ENCODE assay signal across 21 cellular contexts in the genomic region with DNA sequence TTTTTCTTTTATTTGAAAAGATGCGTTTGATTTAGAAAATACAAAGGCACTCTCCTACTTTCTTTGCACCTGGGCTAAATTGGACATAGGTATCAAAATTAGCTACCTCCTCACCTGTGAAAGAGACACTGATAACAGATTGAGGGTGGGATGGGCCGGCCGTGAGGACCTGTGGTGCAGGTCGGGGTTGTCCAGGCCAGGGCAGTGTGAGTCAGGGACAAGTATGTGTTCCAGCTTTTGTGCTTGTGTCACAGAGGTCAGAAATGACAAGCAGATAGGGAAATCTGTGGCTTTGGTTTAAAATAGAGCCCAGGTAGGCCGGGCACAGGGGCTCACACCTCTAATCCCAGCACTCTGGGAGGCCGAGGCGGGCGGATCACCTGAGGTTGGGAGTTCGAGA. TPM values are rescaled to one million over a fixed set of nuclear protein-coding genes. Genes with fewer than 3 reads are reported as not detected.
DNase-seq lines count a peak whose midpoint lies in the region; ATAC-seq, FAIRE-seq and TF ChIP-seq lines count a peak whose summit lies in the region.
"Had no signal": no experiment of that assay in that cellular context is flagged by ENCODE, and none has a peak within 500 bp of the region (broad histone marks: within the 10 kb centered on the region; RNA-seq: fewer than 3 reads in every experiment).

No MANE protein-coding gene starts in this region.

- H3K36me3 ChIP-seq in GM23338 (ENCODE audit: insufficient read depth) (no peaks in the 10 kb centered on the region), Panc1 (ENCODE audit: control insufficient read depth, insufficient read depth, low read length) (no peaks in the 10 kb centered on the region), H1 (ENCODE audit: control insufficient read depth in 2 of 4, insufficient read depth in 4 of 4, low read length in 3 of 4) (no peaks in the 10 kb centered on the region), parathyroid adenoma (ENCODE audit: control insufficient read depth, insufficient read depth, low read length) (no peaks in the 10 kb centered on the region)

- H2BK120ac ChIP-seq in H1 (replicated peaks; ENCODE audit: low read depth, low read length): no peak overlapping the region

- in situ Hi-C loops in Panc1 (cut with HindIII; ENCODE audit: low pct_unique_long_range_greater_than_20kb, low sequenced_read_pairs): no loop called here

- H4K8ac ChIP-seq in H1 (ENCODE audit: extremely low read depth, insufficient read depth, low read length): no peak overlapping the region

- H4K5ac ChIP-seq in H1 (ENCODE audit: insufficient read length, low read depth, low read length): no peak overlapping the region

- H2BK5ac ChIP-seq in H1 (ENCODE audit: low read depth, low read length): 0 out of 2 replicates have a peak overlapping the region, but pooled peaks have one; percentile 54

- H3K27ac ChIP-seq in GM23338 (ENCODE audit: low read depth) (no peak overlapping the region), Panc1 (ENCODE audit: low read length) (peak overlapping the region; percentile 100), H1 (ENCODE audit: low read depth, low read length) (no peak overlapping the region), parathyroid adenoma (no peak overlapping the region)

- 0 out of 2 replicates have a peak, but pooled peaks cover 3% of the 10 kb centered on the region for H3F3A ChIP-seq in GM23338 (replicated peaks; ENCODE audit: low read depth)

- H3K79me2 ChIP-seq in GM23338 (replicated peaks; ENCODE audit: insufficient read depth) (no peaks in the 10 kb centered on the region), H1 (ENCODE audit: control insufficient read depth in 1 of 2, insufficient read depth in 2 of 2, low read length in 2 of 2) (no peaks in the 10 kb centered on the region), parathyroid adenoma (no peaks in the 10 kb centered on the region)

- no TSS peak for BruUV-seq in Panc1 (replicated peaks; lab: Mats Ljungman, UMichigan)

- TF ChIP-seq POLR2A in H1 (IDR thresholded peaks at IDR 0.05; ENCODE audit: control extremely low read depth in 1 of 2, low read depth in 2 of 2, low read length in 2 of 2) (no peak), GM18505 (IDR thresholded peaks at IDR 0.05; ENCODE audit: borderline replicate concordance, extremely low read depth, insufficient read depth, insufficient read length) (no peak)

- H3K4me2 ChIP-seq in GM23338: no peak overlapping the region
- H3K4me2 ChIP-seq in H1 (ENCODE audit: insufficient read depth in 1 of 2, low read depth in 2 of 2, low read length in 2 of 2): no peak overlapping the region
- no peak overlapping the region for H3K4me2 ChIP-seq in parathyroid adenoma (ENCODE audit: low read length)

- H3K23me2 ChIP-seq in H1 (ENCODE audit: low read depth, low read length): no peaks in the 10 kb centered on the region

- TF ChIP-seq EP300 in H1 (IDR thresholded peaks at IDR 0.05; ENCODE audit: borderline replicate concordance in 1 of 2, low read depth in 2 of 2, low read length in 2 of 2): no peak

- H3K9me2 ChIP-seq in GM23338 (ENCODE audit: insufficient read depth): no peaks in the 10 kb centered on the region

- H3K27ac Mint-ChIP-seq in GM23338: no peak overlapping the region
- H3K27ac Mint-ChIP-seq: CD4-positive, alpha-beta memory T cell had no signal

- no peak overlapping the region for H3K4me3 Mint-ChIP-seq in GM23338
- H3K4me3 Mint-ChIP-seq: CD4-positive, alpha-beta memory T cell had no signal

- H3K27me3 Mint-ChIP-seq in GM23338 (ENCODE audit: insufficient read depth, low read depth, poor library complexity): peaks cover 9% of the 10 kb centered on the region
- H3K27me3 Mint-ChIP-seq: CD4-positive, alpha-beta memory T cell had no signal

- WGBS in H1 (ENCODE audit: extremely low coverage in 1 of 2, insufficient coverage in 1 of 2, insufficient read length in 1 of 2, insufficient replicate concordance in 2 of 2, low coverage in 1 of 2, low lambda C conversion rate in 2 of 2, missing lambda C conversion rate in 1 of 2), 2 experiments: 90% methylated on average over 9 of the region's 9 CpGs; no CpG with 5 or more reads in 1 of the 2 experiments

- no peaks in the 10 kb centered on the region for H3K79me1 ChIP-seq in H1 (ENCODE audit: low read depth, low read length)

- no peak overlapping the region for H2AK5ac ChIP-seq in H1 (ENCODE audit: low read depth, low read length)

- CTCF ChIA-PET in Panc1 (lab: Charles Lee) (no interaction called here), H1 (lab: Charles Lee; ENCODE audit: partially characterized antibody) (interaction anchor here (0.5 to 3.5 kb wide), 10 partner anchors 11 to 710 kb away, joined by 3 to 31 read pairs (median 4); no protein-coding TSS in a partner anchor)

- peaks cover 13% of the 10 kb centered on the region for H3K4me1 Mint-ChIP-seq in GM23338

- intact Hi-C loops in Panc1 (cut with micrococcal nuclease; ENCODE audit: unreplicated experiment): loop anchor here (5.0 kb wide), 3 partner anchors 218 to 713 kb away; no protein-coding TSS in a partner anchor

- TF ChIP-seq CTCF in GM23338 (conservative IDR thresholded peaks at IDR 0.05; ENCODE audit: low read depth in 2 of 2) (no peak), Panc1 (IDR thresholded peaks at IDR 0.05) (no peak), H1 (IDR thresholded peaks at IDR 0.05; ENCODE audit: control extremely low read depth in 1 of 3, insufficient read depth in 1 of 3, low read depth in 1 of 3, low read length in 3 of 3) (no peak), parathyroid adenoma (IDR thresholded peaks at IDR 0.05) (no peak)

- H3K18ac ChIP-seq in H1 (ENCODE audit: extremely low read depth, low read length): no peak overlapping the region

- H4K20me1 ChIP-seq in GM23338 (replicated peaks; ENCODE audit: insufficient read depth) (no peaks in the 10 kb centered on the region), H1 (replicated peaks in 1 of 2; ENCODE audit: control insufficient read depth in 1 of 2, insufficient read depth in 2 of 2, low read length in 2 of 2) (no peaks in the 10 kb centered on the region)

- H3K4me3 ChIP-seq in GM23338 (no peak overlapping the region), Panc1 (ENCODE audit: low read depth in 2 of 2, low read length in 2 of 2) (peak overlapping the region; percentile 33 to 53), H1 (ENCODE audit: extremely low read depth in 1 of 4, insufficient read depth in 2 of 4, low read depth in 3 of 4, low read length in 4 of 4) (no peak overlapping the region), parathyroid adenoma (ENCODE audit: low read depth, low read length) (no peak overlapping the region)
- H3K4me3 ChIP-seq: SK-N-MC had no signal

- peaks cover 8% of the 10 kb centered on the region for H3K4me1 ChIP-seq in GM23338 (ENCODE audit: insufficient read depth)
- H3K4me1 ChIP-seq in Panc1 (ENCODE audit: control insufficient read depth, insufficient read depth, low read length): peaks cover 49% of the 10 kb centered on the region
- peaks cover 0 to 2% (median under 1%) of the 10 kb centered on the region in 4 experiments; a peak in 3 of 7 replicates for H3K4me1 ChIP-seq in H1 (replicated peaks in 1 of 4; ENCODE audit: control insufficient read depth in 3 of 4, insufficient read depth in 4 of 4, low read length in 3 of 4)
- H3K4me1 ChIP-seq in parathyroid adenoma: peaks cover 9% of the 10 kb centered on the region
- H3K4me1 ChIP-seq: Caco-2 had no signal

- no peak overlapping the region for H2BK15ac ChIP-seq in H1 (ENCODE audit: low read length)

- H3K9me3 ChIP-seq in Panc1 (ENCODE audit: control insufficient read depth, insufficient read depth, low read depth, low read length): no peaks in the 10 kb centered on the region; the same call in 1 of the 2 replicates
- 0 out of 4 replicates have a peak, but pooled peaks cover 2 to 3% of the 10 kb centered on the region in 2 experiments for H3K9me3 ChIP-seq in H1 (ENCODE audit: insufficient read depth in 2 of 2, low read depth in 1 of 2, low read length in 1 of 2)
- no peaks in the 10 kb centered on the region for H3K9me3 ChIP-seq in parathyroid adenoma (ENCODE audit: control insufficient read depth, low read length)
- H3K9me3 ChIP-seq: Caco-2 had no signal

- no peak for ATAC-seq in GM23338
- ATAC-seq in Panc1: no peak
- no peak for ATAC-seq in GM18505 (IDR thresholded peaks at IDR 0.05; ENCODE audit: unreplicated experiment)

- no peak overlapping the region for H3K56ac ChIP-seq in H1 (replicated peaks; ENCODE audit: insufficient read length, low read depth, low read length)

- DNase-seq in GM23338 (ENCODE audit: low spot score): no peak
- DNase-seq in Panc1 (ENCODE audit: low read depth, low spot score): no peak
- DNase-seq in H1 (ENCODE audit: low read depth in 1 of 2, low spot score in 2 of 2): no peak
- DNase-seq in amniotic stem cell (lab: John Stamatoyannopoulos, UW): no peak
- DNase-seq in ecto neural progenitor cell (ENCODE audit: low spot score): no peak
- DNase-seq: Caco-2; CD4-positive, alpha-beta memory T cell; Kasumi-1; NCI-H1694; NCI-H2081; NCI-H2171; NCI-H345; NCI-H774; OCI-M1 had no signal

- H3K36me3 Mint-ChIP-seq in GM23338 (ENCODE audit: low read depth): peaks cover 24% of the 10 kb centered on the region

- H3K9me3 Mint-ChIP-seq in GM23338: peaks cover 36% of the 10 kb centered on the region

- no peak overlapping the region for H3K14ac ChIP-seq in H1 (ENCODE audit: insufficient read length)

- POLR2A ChIA-PET in Panc1 (lab: Charles Lee) (interaction anchor here (0.6 to 1.9 kb wide), 3 partner anchors 35 to 165 kb away, joined by 3 to 15 read pairs (median 4); no protein-coding TSS in a partner anchor), H1 (lab: Charles Lee; ENCODE audit: partially characterized antibody) (interaction anchor here (1.6 to 5.4 kb wide), 4 partner anchors 12 to 382 kb away, joined by 4 to 40 read pairs (median 8); no protein-coding TSS in a partner anchor)

- H3K27me3 ChIP-seq in GM23338 (ENCODE audit: insufficient read depth): no peaks in the 10 kb centered on the region
- H3K27me3 ChIP-seq in Panc1 (ENCODE audit: control insufficient read depth, insufficient read depth, low read length): no peaks in the 10 kb centered on the region
- no peaks in the 10 kb centered on the region for H3K27me3 ChIP-seq in H1 (replicated peaks in 1 of 4; ENCODE audit: control insufficient read depth in 3 of 4, extremely low read depth in 1 of 4, insufficient read depth in 3 of 4, low read length in 3 of 4)
- H3K27me3 ChIP-seq in parathyroid adenoma (ENCODE audit: control insufficient read depth, insufficient read depth, low read length): no peaks in the 10 kb centered on the region

- no peak for FAIRE-seq in H1 (lab: Jason Lieb, UNC)
- FAIRE-seq: G401.6, GM12892, GM18507, H54 had no signal

- no peak for TF ChIP-seq RAD21 in H1 (IDR thresholded peaks at IDR 0.05 in 1 of 2, conservative IDR thresholded peaks at IDR 0.05 in 1 of 2; ENCODE audit: low read depth in 2 of 2, low read length in 2 of 2)

- H2BK20ac ChIP-seq in H1 (ENCODE audit: low read length): no peak overlapping the region

- no peak overlapping the region for H3K4ac ChIP-seq in H1 (replicated peaks; ENCODE audit: insufficient read length, low read depth, low read length)

- no peak overlapping the region for H4K91ac ChIP-seq in H1 (replicated peaks; ENCODE audit: insufficient read length, low read length)

- H3K9ac ChIP-seq in H1 (replicated peaks in 1 of 4; ENCODE audit: extremely low read depth in 1 of 4, low read depth in 3 of 4, low read length in 3 of 4) (no peak overlapping the region), parathyroid adenoma (no peak overlapping the region)

- H2BK12ac ChIP-seq in H1 (ENCODE audit: low read depth, low read length): no peak overlapping the region

- H2AFZ ChIP-seq in GM23338: peak overlapping the region; percentile 30; the same call in 1 of the 2 replicates
- H2AFZ ChIP-seq in H1 (ENCODE audit: low read length): no peak overlapping the region
- peak overlapping the region; percentile 87 for H2AFZ ChIP-seq in parathyroid adenoma

- no peak overlapping the region for H3K23ac ChIP-seq in H1 (ENCODE audit: insufficient read length)

RNA-seq across cellular contexts. Expression of a gene that starts 22.6 kb away (rescaled TPM):
- total RNA-seq in GM23338 (2014; rRNA removed; shearing (Covaris generic)): 152 and 165 TPM in 2 replicates
- polyA plus RNA-seq in GM23338 (2016; fragmentation: Nextera tagmentation; extraction: Ambion mirVana) (282 and 330 TPM in 2 replicates), H1 (2011; rRNA removed) (100 and 188 TPM in 2 replicates)
- total RNA-seq in Panc1 (2021; ENCODE audit: unreplicated experiment): 420 TPM
- 368 TPM for polyA plus RNA-seq in Panc1 (2012; ENCODE audit: insufficient read length)
- 164 and 174 TPM in 2 replicates for total RNA-seq in H1 (2021; fragmentation: NEBNext Ultra II Directional; extraction: Animal tissue kit (Norgen Biotek cat#: 25700))
- polyA plus RNA-seq in H1 (2011; cell fraction: cytosol; rRNA removed): 199 TPM
- 56.0 TPM for polyA plus RNA-seq in H1 (2011; cell fraction: nucleus; rRNA removed)
- polyA plus RNA-seq in H1 (2012, experiment 1 of 2): 177 to 224 TPM (median 188 TPM) in 4 replicates
- 35.3 TPM for polyA plus RNA-seq in H1 (2012, experiment 2 of 2)
- 207 TPM for polyA plus RNA-seq in H1 (2013, experiment 1 of 2)
- 203 TPM for polyA plus RNA-seq in H1 (2013, experiment 2 of 2)
- 82.3 and 109 TPM in 2 replicates for polyA minus RNA-seq in H1 (2011; rRNA and poly(A)+ RNA removed)
- polyA minus RNA-seq in H1 (2011; cell fraction: cytosol; rRNA and poly(A)+ RNA removed): 64.8 TPM
- 41.4 TPM for polyA minus RNA-seq in H1 (2011; cell fraction: nucleus; rRNA and poly(A)+ RNA removed)

RNA-seq across cellular contexts. Expression of a gene that starts 36.9 kb away (rescaled TPM):
- total RNA-seq in GM23338 (2014; rRNA removed; shearing (Covaris generic)): 206 and 244 TPM in 2 replicates
- polyA plus RNA-seq in GM23338 (2016; fragmentation: Nextera tagmentation; extraction: Ambion mirVana): 475 and 502 TPM in 2 replicates
- 489 TPM for total RNA-seq in Panc1 (2021; ENCODE audit: unreplicated experiment)
- 606 TPM for polyA plus RNA-seq in Panc1 (2012; ENCODE audit: insufficient read length)
- total RNA-seq in H1 (2021; fragmentation: NEBNext Ultra II Directional; extraction: Animal tissue kit (Norgen Biotek cat#: 25700)): 238 and 247 TPM in 2 replicates
- 88.4 and 188 TPM in 2 replicates for polyA plus RNA-seq in H1 (2011; rRNA removed)
- polyA plus RNA-seq in H1 (2011; cell fraction: cytosol; rRNA removed): 203 TPM
- polyA plus RNA-seq in H1 (2011; cell fraction: nucleus; rRNA removed): 60.5 TPM
- 198 to 308 TPM (median 222 TPM) in 4 replicates for polyA plus RNA-seq in H1 (2012, experiment 1 of 2)
- 81.9 TPM for polyA plus RNA-seq in H1 (2012, experiment 2 of 2)
- 348 TPM for polyA plus RNA-seq in H1 (2013, experiment 1 of 2)
- 332 TPM for polyA plus RNA-seq in H1 (2013, experiment 2 of 2)
- 151 and 173 TPM in 2 replicates for polyA minus RNA-seq in H1 (2011; rRNA and poly(A)+ RNA removed)
- polyA minus RNA-seq in H1 (2011; cell fraction: cytosol; rRNA and poly(A)+ RNA removed): 91.4 TPM
- polyA minus RNA-seq in H1 (2011; cell fraction: nucleus; rRNA and poly(A)+ RNA removed): 165 TPM

Comparison
In these comparisons a context has a peak if more than half of its experiments do, and no peak if none do; other contexts are left out.
1. H3K4me3 ChIP-seq: peak in Panc1 (2 of 2); none in GM23338 (single experiment), H1 (0 of 4) and parathyroid adenoma (single experiment).